In genomic region chr19:10718205-10719196, GRCh38 we compare ENCODE assay signal across 8 cellular contexts. TPM values are rescaled to one million over a fixed set of nuclear protein-coding genes. Genes with fewer than 3 reads are reported as not detected.
DNase-seq lines count a peak whose midpoint lies in the region; ATAC-seq and TF ChIP-seq lines count a peak whose summit lies in the region.

No MANE protein-coding gene starts in this region.

- peaks cover 53% of the 10 kb centered on the region for H3K4me1 Mint-ChIP-seq in central memory CD8-positive, alpha-beta T cell

- peak overlapping the region; percentile 52 for H3K27ac ChIP-seq in AG04450 (ENCODE audit: low read depth, low read length)
- peak overlapping the region; percentile 90 for H3K27ac ChIP-seq in VCaP

- H3K27me3 Mint-ChIP-seq in central memory CD8-positive, alpha-beta T cell: no peaks in the 10 kb centered on the region

- POLR2A ChIA-PET in AG04450 (lab: Yijun Ruan, JAX): interaction anchor here (0.6 to 1.7 kb wide), 5 partner anchors 17 to 408 kb away, joined by 3 to 10 read pairs (median 5); partner anchors contain the start of genes QTRT1 and TMED1

- peak overlapping the region; percentile 92 for H3K4me3 ChIP-seq in AG04450 (ENCODE audit: low read depth, low read length)

- CTCF ChIA-PET in AG04450 (lab: Charles Lee): interaction anchor here (0.5 to 7.2 kb wide), 33 partner anchors 12 to 879 kb away, joined by 3 to 114 read pairs (median 4); partner anchors contain the start of genes QTRT1 and TMED1

- H3K27ac Mint-ChIP-seq in central memory CD8-positive, alpha-beta T cell (ENCODE audit: low read depth): peak overlapping the region; percentile 96

- no peaks in the 10 kb centered on the region for H3K9me3 Mint-ChIP-seq in central memory CD8-positive, alpha-beta T cell

- DNase-seq in AG04450 (ENCODE audit: low read depth, low spot score): no peak
- peak in 1 of 2 donors; percentile 33 for DNase-seq in central memory CD8-positive, alpha-beta T cell (ENCODE audit: low spot score in 2 of 2)
- peak in 1 of 2 donors; percentile 68 for DNase-seq in left colon
- peak; percentile 39 to 56 for DNase-seq in stimulated activated CD4-positive, alpha-beta T cell treated with anti-CD3 and anti-CD28 coated beads, Interleukin-2, amount 100 ng/mL, for 48 hours
- DNase-seq in NCI-H446 treated with DMSO at 0.1 percent for 48 hours (lab: John Stamatoyannopoulos, UW): no peak

- ATAC-seq in GM18867 (IDR thresholded peaks at IDR 0.05; ENCODE audit: unreplicated experiment) (peak; percentile 19), HG03520 (IDR thresholded peaks at IDR 0.05; ENCODE audit: unreplicated experiment) (peak; percentile 1), left colon (peak; percentile 31)
- peak; percentile 3 for ATAC-seq in central memory CD8-positive, alpha-beta T cell (replicated peaks; ENCODE audit: extremely low read depth, poor library complexity, severe bottlenecking)

- H3K36me3 Mint-ChIP-seq in central memory CD8-positive, alpha-beta T cell (ENCODE audit: insufficient read depth): peaks cover 17% of the 10 kb centered on the region

- no peaks in the 10 kb centered on the region for H3K27me3 ChIP-seq in AG04450 (ENCODE audit: control insufficient read depth, insufficient read depth, low read length)

- intact Hi-C loops in left colon (cut with DNase I, micrococcal nuclease): no loop called here

- TF ChIP-seq CTCF in AG04450 (IDR thresholded peaks at IDR 0.05; ENCODE audit: low read depth, low read length) (no peak), VCaP (conservative IDR thresholded peaks at IDR 0.05) (no peak)

- no peaks in the 10 kb centered on the region for H3K9me3 ChIP-seq in AG04450 (ENCODE audit: control insufficient read depth, insufficient read depth, low read length)

- H3K4me3 Mint-ChIP-seq in central memory CD8-positive, alpha-beta T cell: peak overlapping the region; percentile 98

RNA-seq across cellular contexts. Expression of gene DNM2, which starts 0.6 kb away (rescaled TPM):
- polyA plus RNA-seq in AG04450 (2011; rRNA removed): 36.9 and 49.1 TPM in 2 replicates
- polyA minus RNA-seq in AG04450 (2011; rRNA and poly(A)+ RNA removed): 126 and 150 TPM in 2 replicates
- total RNA-seq in left colon: 100 to 1,000 TPM; 446 to 618 TPM

RNA-seq across cellular contexts. Expression of gene QTRT1, which starts 17.3 kb away (rescaled TPM):
- polyA plus RNA-seq in AG04450 (2011; rRNA removed): 19.5 and 25.3 TPM in 2 replicates
- polyA minus RNA-seq in AG04450 (2011; rRNA and poly(A)+ RNA removed): 7.5 and 13.6 TPM in 2 replicates
- 10 to 100 TPM; 76.9 to 78.6 TPM for total RNA-seq in left colon

Comparison
In these comparisons a context has a peak if more than half of its experiments do, and no peak if none do; other contexts are left out.
1. DNase-seq: peak in stimulated activated CD4-positive, alpha-beta T cell treated with anti-CD3 and anti-CD28 coated beads, Interleukin-2, amount 100 ng/mL, for 48 hours (2 of 2); none in AG04450 (single experiment) and NCI-H446 treated with DMSO at 0.1 percent for 48 hours (single experiment).
2. Peak in every context shown above with its lines, with median percentiles within 50 percentile points of each other: ATAC-seq.